In genomic region chr16:4689864-4690704, GRCh38 we compare ENCODE assay signal across 19 cellular contexts. TPM values are rescaled to one million over a fixed set of nuclear protein-coding genes. Genes with fewer than 3 reads are reported as not detected.
DNase-seq lines count a peak whose midpoint lies in the region; ATAC-seq, FAIRE-seq and TF ChIP-seq lines count a peak whose summit lies in the region.
"Had no signal": no experiment of that assay in that cellular context is flagged by ENCODE, and none has a peak within 500 bp of the region (broad histone marks: within the 10 kb centered on the region; RNA-seq: fewer than 3 reads in every experiment).

No MANE protein-coding gene starts in this region.

- TF ChIP-seq EP300 in HepG2 (IDR thresholded peaks at IDR 0.05; ENCODE audit: low read depth in 2 of 2, low read length in 2 of 2), result no peak
- TF ChIP-seq EP300 in HepG2 (CRISPR knock-in tag; IDR thresholded peaks at IDR 0.05; ENCODE audit: borderline replicate concordance), result no peak

- no peaks in the 10 kb centered on the region for H4K20me1 ChIP-seq in HepG2 (ENCODE audit: insufficient read depth, low read length)

- no peaks in the 10 kb centered on the region for H3K27me3 Mint-ChIP-seq in natural killer cell treated with Interleukin-12 subunit alpha and Interleukin-12 subunit beta and Interleukin-15 and Interleukin-18, amount 100 ng/mL, for 72 hours
- H3K27me3 Mint-ChIP-seq in natural killer cell (ENCODE audit: low read depth in 2 of 2), result no peaks in the 10 kb centered on the region

- no peak overlapping the region for H3K9ac ChIP-seq in HepG2 (ENCODE audit: insufficient read depth, low read depth, low read length)
- H3K9ac ChIP-seq: GM23248 had no signal

- H3K36me3 Mint-ChIP-seq in natural killer cell treated with Interleukin-12 subunit alpha and Interleukin-12 subunit beta and Interleukin-15 and Interleukin-18, amount 100 ng/mL, for 72 hours, result no peaks in the 10 kb centered on the region
- H3K36me3 Mint-ChIP-seq in natural killer cell, result no peaks in the 10 kb centered on the region

- H3K4me1 ChIP-seq in RWPE2 (ENCODE audit: insufficient read depth, poor library complexity, severe bottlenecking) (no peaks in the 10 kb centered on the region), HepG2 (ENCODE audit: insufficient read depth, low read length) (peaks cover 22% of the 10 kb centered on the region)

- 94% methylated on average over 29 of the region's 31 CpGs for WGBS in HepG2 (ENCODE audit: low lambda C conversion rate)

- intact Hi-C loops in natural killer cell (cut with micrococcal nuclease), result no loop called here
- intact Hi-C loops in HepG2 (cut with micrococcal nuclease; ENCODE audit: unreplicated experiment), result no loop called here

- peaks cover 0 to 6% of the 10 kb centered on the region in 2 donors for H3K4me1 Mint-ChIP-seq in natural killer cell treated with Interleukin-12 subunit alpha and Interleukin-12 subunit beta and Interleukin-15 and Interleukin-18, amount 100 ng/mL, for 72 hours (ENCODE audit: low read depth in 2 of 2)
- H3K4me1 Mint-ChIP-seq in natural killer cell, result peaks cover under 1 to 7% of the 10 kb centered on the region in 2 donors

- no peak overlapping the region for H3K4me2 ChIP-seq in HepG2 (ENCODE audit: low read depth, low read length)

- no peak overlapping the region for H3K27ac Mint-ChIP-seq in natural killer cell treated with Interleukin-12 subunit alpha and Interleukin-12 subunit beta and Interleukin-15 and Interleukin-18, amount 100 ng/mL, for 72 hours
- H3K27ac Mint-ChIP-seq in natural killer cell, result no peak overlapping the region
- H3K27ac Mint-ChIP-seq: activated T-helper 2 cell treated with anti-CD3 and anti-CD28 coated beads, Interferon-gamma antibody, Interleukin-2, Interleukin-4, amounts not matched to agents 10 μg/mL and 5 μg/mL and 100 μg/mL, durations not matched to agents 14 hours and 24 hours and 36 hours had no signal

- FAIRE-seq in HepG2 (lab: Jason Lieb, UNC) (no peak), urothelium cell line (lab: Jason Lieb, UNC) (peak; percentile 44)
- FAIRE-seq: GM18507 had no signal

- in situ Hi-C loops in HepG2 (cut with HindIII; ENCODE audit: extremely low pct_ligation_motif_present, low pct_unique_long_range_greater_than_20kb), result no loop called here

- no peak for TF ChIP-seq RAD21 in HepG2 (CRISPR knock-in tag; IDR thresholded peaks at IDR 0.05)

- H3K79me2 ChIP-seq in HepG2 (ENCODE audit: insufficient read depth, low read length), result peaks cover 3% of the 10 kb centered on the region

- no peak overlapping the region for H3K4me3 Mint-ChIP-seq in natural killer cell treated with Interleukin-12 subunit alpha and Interleukin-12 subunit beta and Interleukin-15 and Interleukin-18, amount 100 ng/mL, for 72 hours
- no peak overlapping the region for H3K4me3 Mint-ChIP-seq in natural killer cell

- POLR2A ChIA-PET in HepG2 (lab: Yijun Ruan, JAX), result no interaction called here

- CTCF ChIA-PET in HepG2 (lab: Yijun Ruan, JAX; ENCODE audit: low intra/inter-chr PET ratio, low total read pairs), result no interaction called here

- H2AFZ ChIP-seq in HepG2 (ENCODE audit: low read length), result no peak overlapping the region
- H2AFZ ChIP-seq: GM23248 had no signal

- H3K4me3 ChIP-seq in RWPE2 (ENCODE audit: severe bottlenecking), result no peak overlapping the region
- H3K4me3 ChIP-seq in HepG2 (replicated peaks in 1 of 3; ENCODE audit: insufficient read depth in 1 of 3, low read depth in 2 of 3, low read length in 3 of 3), result no peak overlapping the region
- H3K4me3 ChIP-seq: dorsolateral prefrontal cortex, gastroesophageal sphincter, GM23248 had no signal

- no peaks in the 10 kb centered on the region for H3K9me3 Mint-ChIP-seq in natural killer cell treated with Interleukin-12 subunit alpha and Interleukin-12 subunit beta and Interleukin-15 and Interleukin-18, amount 100 ng/mL, for 72 hours
- no peaks in the 10 kb centered on the region for H3K9me3 Mint-ChIP-seq in natural killer cell
- H3K9me3 Mint-ChIP-seq: activated T-helper 2 cell treated with anti-CD3 and anti-CD28 coated beads, Interferon-gamma antibody, Interleukin-2, Interleukin-4, amounts not matched to agents 10 μg/mL and 5 μg/mL and 100 μg/mL, durations not matched to agents 14 hours and 24 hours and 36 hours had no signal

- H3K27me3 ChIP-seq in RWPE2 (ENCODE audit: insufficient read depth, poor library complexity, severe bottlenecking), result no peaks in the 10 kb centered on the region
- no peaks in the 10 kb centered on the region for H3K27me3 ChIP-seq in HepG2 (ENCODE audit: control insufficient read depth in 1 of 2, insufficient read depth in 2 of 2, low read length in 2 of 2)
- H3K27me3 ChIP-seq: dorsolateral prefrontal cortex, gastroesophageal sphincter had no signal

- TF ChIP-seq POLR2A in HepG2 (IDR thresholded peaks at IDR 0.05; ENCODE audit: insufficient read depth in 1 of 2, low read depth in 2 of 2, low read length in 2 of 2), result no peak

- no peak overlapping the region for H3K27ac ChIP-seq in RWPE2 (ENCODE audit: poor library complexity, severe bottlenecking)
- no peak overlapping the region for H3K27ac ChIP-seq in HepG2 (ENCODE audit: extremely low read length, insufficient read depth, low read length)
- H3K27ac ChIP-seq: gastroesophageal sphincter, GM23248 had no signal

- peak; percentile 58 for DNase-seq in natural killer cell treated with Interleukin-12 subunit alpha and Interleukin-12 subunit beta and Interleukin-15 and Interleukin-18, amount 100 ng/mL, for 72 hours (ENCODE audit: low spot score)
- DNase-seq in natural killer cell (no peak), RWPE2 (ENCODE audit: low spot score) (peak; percentile 65), HepG2 (ENCODE audit: low spot score) (no peak), urothelium cell line (ENCODE audit: low spot score) (no peak), NCI-H2081 (lab: John Stamatoyannopoulos, UW) (no peak), GOT3 (lab: John Stamatoyannopoulos, UW) (no peak), LoVo (ENCODE audit: low spot score) (no peak)
- DNase-seq: activated CD4-positive, alpha-beta T cell treated with anti-CD3 and anti-CD28 coated beads for 1 hour; GM23248; midbrain; MM.1S; NCI-H187; NCI-H226 had no signal

- H3K9me3 ChIP-seq in RWPE2 (ENCODE audit: severe bottlenecking) (no peaks in the 10 kb centered on the region), HepG2 (ENCODE audit: low read length) (no peaks in the 10 kb centered on the region)
- H3K9me3 ChIP-seq: gastroesophageal sphincter had no signal

- BruUV-seq in HepG2 (replicated peaks; lab: Mats Ljungman, UMichigan), result no TSS peak

- TF ChIP-seq CTCF in natural killer cell (IDR thresholded peaks at IDR 0.05) (no peak), RWPE2 (IDR thresholded peaks at IDR 0.05; ENCODE audit: poor library complexity, severe bottlenecking) (no peak), HepG2 (CRISPR knock-in tag; IDR thresholded peaks at IDR 0.05) (no peak)

- no peak for ATAC-seq in natural killer cell treated with Interleukin-12 subunit alpha and Interleukin-12 subunit beta and Interleukin-15 and Interleukin-18, amount 100 ng/mL, for 72 hours
- ATAC-seq in natural killer cell (no peak), RWPE2 (ENCODE audit: low read depth) (no peak), HepG2 (no peak)
- ATAC-seq: esophagus mucosa, gastroesophageal sphincter had no signal

- peaks cover 13% of the 10 kb centered on the region; the same call in 1 of the 2 replicates for H3K36me3 ChIP-seq in RWPE2 (ENCODE audit: low read depth)
- peaks cover 13 to 17% of the 10 kb centered on the region in 2 experiments; a peak in 4 of 5 replicates for H3K36me3 ChIP-seq in HepG2 (replicated peaks in 1 of 2; ENCODE audit: control insufficient read depth in 1 of 2, insufficient read depth in 2 of 2, low read length in 2 of 2)

RNA-seq across cellular contexts. Expression of gene NUDT16L1, which starts 3.3 kb away (rescaled TPM):
- 10 to 100 TPM; 37.3 to 57.0 TPM for total RNA-seq in natural killer cell treated with Interleukin-12 subunit alpha and Interleukin-12 subunit beta and Interleukin-15 and Interleukin-18, amount 100 ng/mL, for 72 hours
- 10 to 100 TPM; 30.8 to 39.1 (median 35.0) TPM for total RNA-seq in natural killer cell
- 40.5 and 41.0 TPM in 2 replicates for total RNA-seq in HepG2 (2016; rRNA removed; fragmentation: Illumina TruSeq; extraction: Trizol)
- total RNA-seq in HepG2 (2016; cell fraction: cytosol; rRNA removed; fragmentation: Illumina TruSeq; extraction: Trizol; ENCODE audit: low read depth), result 10.3 and 11.1 TPM in 2 replicates
- total RNA-seq in HepG2 (2016; cell fraction: insoluble cytoplasmic fraction; rRNA removed; fragmentation: Illumina TruSeq; extraction: Trizol), result 42.6 and 42.7 TPM in 2 replicates
- total RNA-seq in HepG2 (2016; cell fraction: membrane; rRNA removed; fragmentation: Illumina TruSeq; extraction: Trizol), result 18.6 and 20.4 TPM in 2 replicates
- 16.9 and 17.3 TPM in 2 replicates for total RNA-seq in HepG2 (2016; cell fraction: nucleus; rRNA removed; fragmentation: Illumina TruSeq; extraction: Trizol)
- polyA plus RNA-seq in HepG2 (2011; rRNA removed), result 28.0 and 28.9 TPM in 2 replicates
- 27.9 and 47.5 TPM in 2 replicates for polyA plus RNA-seq in HepG2 (2011; cell fraction: cytosol; rRNA removed)
- polyA plus RNA-seq in HepG2 (2011; cell fraction: nucleus; rRNA removed), result 33.3 and 34.9 TPM in 2 replicates
- 17.6 and 17.9 TPM in 2 replicates for polyA plus RNA-seq in HepG2 (2012)
- polyA plus RNA-seq in HepG2 (2016; cell fraction: cytosol; fragmentation: Illumina TruSeq; extraction: Trizol; ENCODE audit: low read depth), result 13.1 and 13.9 TPM in 2 replicates
- polyA plus RNA-seq in HepG2 (2016; cell fraction: insoluble cytoplasmic fraction; fragmentation: Illumina TruSeq; extraction: Trizol; ENCODE audit: low read depth), result 49.7 and 50.3 TPM in 2 replicates
- 15.2 and 17.7 TPM in 2 replicates for polyA plus RNA-seq in HepG2 (2016; cell fraction: membrane; fragmentation: Illumina TruSeq; extraction: Trizol; ENCODE audit: low read depth)
- 32.3 and 35.4 TPM in 2 replicates for polyA plus RNA-seq in HepG2 (2016; cell fraction: nucleus; fragmentation: Illumina TruSeq; extraction: Trizol; ENCODE audit: insufficient read depth, low read depth)
- polyA minus RNA-seq in HepG2 (2011; rRNA and poly(A)+ RNA removed; ENCODE audit: low replicate concordance), result 14.3 and 41.1 TPM in 2 replicates
- polyA minus RNA-seq in HepG2 (2011; cell fraction: cytosol; rRNA and poly(A)+ RNA removed), result 8.9 and 10.9 TPM in 2 replicates
- polyA minus RNA-seq in HepG2 (2011; cell fraction: nucleus; rRNA and poly(A)+ RNA removed), result 10.6 and 11.6 TPM in 2 replicates

RNA-seq across cellular contexts. Expression of gene ANKS3, which starts 44.0 kb away (rescaled TPM):
- total RNA-seq in natural killer cell treated with Interleukin-12 subunit alpha and Interleukin-12 subunit beta and Interleukin-15 and Interleukin-18, amount 100 ng/mL, for 72 hours, result 10 to 100 TPM; 19.0 to 39.1 TPM
- total RNA-seq in natural killer cell (10 to 100 TPM; 19.7 to 20.8 (median 20.5) TPM), HepG2 (2016; rRNA removed; fragmentation: Illumina TruSeq; extraction: Trizol) (6.6 and 15.9 TPM in 2 replicates)
- 34.4 and 34.9 TPM in 2 replicates for total RNA-seq in HepG2 (2016; cell fraction: cytosol; rRNA removed; fragmentation: Illumina TruSeq; extraction: Trizol; ENCODE audit: low read depth)
- total RNA-seq in HepG2 (2016; cell fraction: insoluble cytoplasmic fraction; rRNA removed; fragmentation: Illumina TruSeq; extraction: Trizol), result 6.2 and 13.8 TPM in 2 replicates
- total RNA-seq in HepG2 (2016; cell fraction: membrane; rRNA removed; fragmentation: Illumina TruSeq; extraction: Trizol), result 29.2 and 30.9 TPM in 2 replicates
- 17.3 and 17.4 TPM in 2 replicates for total RNA-seq in HepG2 (2016; cell fraction: nucleus; rRNA removed; fragmentation: Illumina TruSeq; extraction: Trizol)
- polyA plus RNA-seq in HepG2 (2011; rRNA removed), result 11.4 and 14.4 TPM in 2 replicates
- 5.8 and 7.5 TPM in 2 replicates for polyA plus RNA-seq in HepG2 (2011; cell fraction: cytosol; rRNA removed)
- polyA plus RNA-seq in HepG2 (2011; cell fraction: nucleus; rRNA removed), result 58.0 and 68.7 TPM in 2 replicates
- 6.3 and 7.6 TPM in 2 replicates for polyA plus RNA-seq in HepG2 (2012)
- polyA plus RNA-seq in HepG2 (2016; cell fraction: cytosol; fragmentation: Illumina TruSeq; extraction: Trizol; ENCODE audit: low read depth), result 2.4 and 2.5 TPM in 2 replicates
- 3.9 and 5.0 TPM in 2 replicates for polyA plus RNA-seq in HepG2 (2016; cell fraction: insoluble cytoplasmic fraction; fragmentation: Illumina TruSeq; extraction: Trizol; ENCODE audit: low read depth)
- 3.0 and 4.2 TPM in 2 replicates for polyA plus RNA-seq in HepG2 (2016; cell fraction: membrane; fragmentation: Illumina TruSeq; extraction: Trizol; ENCODE audit: low read depth)
- polyA plus RNA-seq in HepG2 (2016; cell fraction: nucleus; fragmentation: Illumina TruSeq; extraction: Trizol; ENCODE audit: insufficient read depth, low read depth), result 32.9 and 37.2 TPM in 2 replicates
- polyA minus RNA-seq in HepG2 (2011; rRNA and poly(A)+ RNA removed; ENCODE audit: low replicate concordance), result 23.8 and 32.8 TPM in 2 replicates
- 3.9 and 4.8 TPM in 2 replicates for polyA minus RNA-seq in HepG2 (2011; cell fraction: cytosol; rRNA and poly(A)+ RNA removed)
- polyA minus RNA-seq in HepG2 (2011; cell fraction: nucleus; rRNA and poly(A)+ RNA removed), result 25.6 and 28.0 TPM in 2 replicates

RNA-seq across cellular contexts. Expression of gene DNAAF8, which starts 44.3 kb away (rescaled TPM):
- total RNA-seq in natural killer cell treated with Interleukin-12 subunit alpha and Interleukin-12 subunit beta and Interleukin-15 and Interleukin-18, amount 100 ng/mL, for 72 hours, result under 1 TPM in 1 of 2 donors, not detected in 1; 0.53 TPM
- total RNA-seq in natural killer cell, result under 1 TPM in 1 of 3 donors, not detected in 2; 0.54 TPM
- 0.38 and 0.44 TPM in 2 replicates for total RNA-seq in HepG2 (2016; rRNA removed; fragmentation: Illumina TruSeq; extraction: Trizol)
- 0.44 and 0.81 TPM in 2 replicates for total RNA-seq in HepG2 (2016; cell fraction: cytosol; rRNA removed; fragmentation: Illumina TruSeq; extraction: Trizol; ENCODE audit: low read depth)
- total RNA-seq in HepG2 (2016; cell fraction: insoluble cytoplasmic fraction; rRNA removed; fragmentation: Illumina TruSeq; extraction: Trizol), result 0.15 TPM in 1 of 2 replicates, not detected in the other
- total RNA-seq in HepG2 (2016; cell fraction: membrane; rRNA removed; fragmentation: Illumina TruSeq; extraction: Trizol), result 0.14 and 0.65 TPM in 2 replicates
- total RNA-seq in HepG2 (2016; cell fraction: nucleus; rRNA removed; fragmentation: Illumina TruSeq; extraction: Trizol), result 0.31 TPM in 1 of 2 replicates, not detected in the other
- 0.27 TPM in 1 of 2 replicates, not detected in the other for polyA plus RNA-seq in HepG2 (2011; rRNA removed)
- polyA plus RNA-seq in HepG2 (2011; cell fraction: cytosol; rRNA removed), result 0.03 and 0.16 TPM in 2 replicates
- not detected in 2 replicates for polyA plus RNA-seq in HepG2 (2011; cell fraction: nucleus; rRNA removed)
- polyA plus RNA-seq in HepG2 (2012), result 0.12 and 0.21 TPM in 2 replicates
- polyA plus RNA-seq in HepG2 (2016; cell fraction: cytosol; fragmentation: Illumina TruSeq; extraction: Trizol; ENCODE audit: low read depth), result 0.15 and 0.24 TPM in 2 replicates
- polyA plus RNA-seq in HepG2 (2016; cell fraction: insoluble cytoplasmic fraction; fragmentation: Illumina TruSeq; extraction: Trizol; ENCODE audit: low read depth), result 0.34 and 0.57 TPM in 2 replicates
- 0.17 and 0.40 TPM in 2 replicates for polyA plus RNA-seq in HepG2 (2016; cell fraction: membrane; fragmentation: Illumina TruSeq; extraction: Trizol; ENCODE audit: low read depth)
- not detected in 2 replicates for polyA plus RNA-seq in HepG2 (2016; cell fraction: nucleus; fragmentation: Illumina TruSeq; extraction: Trizol; ENCODE audit: insufficient read depth, low read depth)
- 0.70 TPM in 1 of 2 replicates, not detected in the other for polyA minus RNA-seq in HepG2 (2011; rRNA and poly(A)+ RNA removed; ENCODE audit: low replicate concordance)
- not detected in 2 replicates for polyA minus RNA-seq in HepG2 (2011; cell fraction: cytosol; rRNA and poly(A)+ RNA removed)
- polyA minus RNA-seq in HepG2 (2011; cell fraction: nucleus; rRNA and poly(A)+ RNA removed), result 0.50 TPM in 1 of 2 replicates, not detected in the other

Comparison
In these comparisons a context has a peak if more than half of its experiments do, and no peak if none do; other contexts are left out.
1. DNase-seq: peak in natural killer cell treated with Interleukin-12 subunit alpha and Interleukin-12 subunit beta and Interleukin-15 and Interleukin-18, amount 100 ng/mL, for 72 hours (single experiment) and RWPE2 (single experiment); none in natural killer cell (single experiment), HepG2 (single experiment), urothelium cell line (single experiment), NCI-H2081 (0 of 2), GOT3 (single experiment) and LoVo (single experiment).